ENCODE assay signal across 9 cellular contexts in genomic region chr4:87896020-87896621, GRCh38.
DNase-seq lines count a peak whose midpoint lies in the region; ATAC-seq and TF ChIP-seq lines count a peak whose summit lies in the region.
"Had no signal": no experiment of that assay in that cellular context is flagged by ENCODE, and none has a peak within 500 bp of the region (broad histone marks: within the 10 kb centered on the region; RNA-seq: fewer than 3 reads in every experiment).

No MANE protein-coding gene starts in this region.

- H3K27me3 Mint-ChIP-seq in osteocyte (ENCODE audit: unreplicated experiment) = peaks cover 4% of the 10 kb centered on the region
- H3K27me3 Mint-ChIP-seq in Caco-2 (ENCODE audit: insufficient read depth, unreplicated experiment) = no peaks in the 10 kb centered on the region

- H3K9me3 ChIP-seq in Caco-2 = no peaks in the 10 kb centered on the region

- H3K36me3 Mint-ChIP-seq in osteocyte (ENCODE audit: unreplicated experiment) = no peaks in the 10 kb centered on the region
- no peaks in the 10 kb centered on the region for H3K36me3 Mint-ChIP-seq in Caco-2 (ENCODE audit: insufficient read depth, unreplicated experiment)

- TF ChIP-seq CTCF in epithelial cell of esophagus (IDR thresholded peaks at IDR 0.05; ENCODE audit: insufficient read depth, low read depth, low read length, missing control alignments) (no peak), osteocyte (IDR thresholded peaks at IDR 0.05) (no peak), Caco-2 (IDR thresholded peaks at IDR 0.05; ENCODE audit: insufficient read depth in 1 of 2, low read depth in 1 of 2, low read length in 1 of 2, severe bottlenecking in 1 of 2, unreplicated experiment in 1 of 2) (no peak)

- H3K4me3 Mint-ChIP-seq in osteocyte (ENCODE audit: unreplicated experiment) (peak overlapping the region; percentile 23), Caco-2 (ENCODE audit: unreplicated experiment) (no peak overlapping the region)
- H3K4me3 Mint-ChIP-seq: memory B cell had no signal

- BruUV-seq in Caco-2 (replicated peaks; lab: Mats Ljungman, UMichigan) = no TSS peak

- DNase-seq in HCEC 1CT = peak; percentile 73
- DNase-seq in RKO (ENCODE audit: low spot score) = peak; percentile 75
- peak; percentile 95 for DNase-seq in epithelial cell of esophagus (ENCODE audit: low read depth)
- DNase-seq in osteocyte (ENCODE audit: extremely low spot score, unreplicated experiment) = no peak
- DNase-seq in Caco-2 = no peak
- no peak for DNase-seq in left colon

- POLR2A ChIA-PET in Caco-2 (lab: Charles Lee) = no interaction called here

- intact Hi-C loops in Caco-2 (cut with micrococcal nuclease; ENCODE audit: unreplicated experiment) (no loop called here), left colon (cut with DNase I, micrococcal nuclease) (no loop called here)

- H3K27ac Mint-ChIP-seq in osteocyte (ENCODE audit: unreplicated experiment) = peak overlapping the region; percentile 74
- H3K27ac Mint-ChIP-seq in Caco-2 (ENCODE audit: unreplicated experiment) = no peak overlapping the region
- H3K27ac Mint-ChIP-seq: memory B cell had no signal

- CTCF ChIA-PET in Caco-2 (lab: Charles Lee) = no interaction called here

- peaks cover 7% of the 10 kb centered on the region for H3K9me3 Mint-ChIP-seq in osteocyte (ENCODE audit: unreplicated experiment)
- peaks cover 19% of the 10 kb centered on the region for H3K9me3 Mint-ChIP-seq in Caco-2 (ENCODE audit: unreplicated experiment)

- H3K27me3 ChIP-seq in Caco-2 (replicated peaks; ENCODE audit: control insufficient read depth, insufficient read depth, low read length) = no peaks in the 10 kb centered on the region

- no peaks in the 10 kb centered on the region for H3K36me3 ChIP-seq in Caco-2 (ENCODE audit: control insufficient read depth, insufficient read depth, low read length)

- H3K4me1 ChIP-seq in Caco-2 = no peaks in the 10 kb centered on the region

- peaks cover 32% of the 10 kb centered on the region for H3K4me1 Mint-ChIP-seq in osteocyte (ENCODE audit: unreplicated experiment)
- H3K4me1 Mint-ChIP-seq in Caco-2 (ENCODE audit: low read depth, unreplicated experiment) = no peaks in the 10 kb centered on the region

- ATAC-seq in GM21526 (IDR thresholded peaks at IDR 0.05; ENCODE audit: low FRiP score, unreplicated experiment) (no peak), left colon (no peak), HG03025 (IDR thresholded peaks at IDR 0.05; ENCODE audit: low FRiP score, unreplicated experiment) (no peak)

- H3K4me3 ChIP-seq in epithelial cell of esophagus (ENCODE audit: low read length) = no peak overlapping the region
- H3K4me3 ChIP-seq in Caco-2 (ENCODE audit: low read depth, low read length) = no peak overlapping the region

Comparison
In these comparisons a context has a peak if more than half of its experiments do, and no peak if none do; other contexts are left out.
1. DNase-seq: peak in HCEC 1CT (single experiment), RKO (single experiment) and epithelial cell of esophagus (single experiment); none in osteocyte (single experiment), Caco-2 (0 of 2) and left colon (0 of 2).